In genomic region chr7:14419554-14419953, GRCh38 we compare ENCODE assay signal across 1 cellular context.
TF ChIP-seq lines count a peak whose summit lies in the region.

No MANE protein-coding gene starts in this region.

TF ChIP-seq in HCT116, 20 proteins besides CTCF, POLR2A, EP300 and RAD21 (continued from another document):
- TF ChIP-seq REST (IDR thresholded peaks at IDR 0.05; ENCODE audit: low read depth), result no peak
- TF ChIP-seq SIN3A (IDR thresholded peaks at IDR 0.05; ENCODE audit: low read depth), result no peak
- TF ChIP-seq ZNF274 (IDR thresholded peaks at IDR 0.05; ENCODE audit: low read depth, low read length), result no peak
- no peak for TF ChIP-seq JUND (IDR thresholded peaks at IDR 0.05)
- TF ChIP-seq YY1 (IDR thresholded peaks at IDR 0.05; ENCODE audit: extremely low read depth, insufficient replicate concordance, low read depth, low read length), result no peak
- no peak for TF ChIP-seq ZFX (IDR thresholded peaks at IDR 0.05)
- no peak for TF ChIP-seq POLR2AphosphoS5 (IDR thresholded peaks at IDR 0.05; ENCODE audit: low read depth, low read length)
- no peak for TF ChIP-seq EZH2phosphoT487 (IDR thresholded peaks at IDR 0.05; ENCODE audit: borderline replicate concordance)
- no peak for TF ChIP-seq EGR1 (IDR thresholded peaks at IDR 0.05; ENCODE audit: low read depth)
- no peak for TF ChIP-seq FOSL1 (IDR thresholded peaks at IDR 0.05; ENCODE audit: low read depth)
